14 cellular contexts compared by ENCODE assay signal in genomic region chr1:85225624-85226380, GRCh38. TPM values are rescaled to one million over a fixed set of nuclear protein-coding genes. Genes with fewer than 3 reads are reported as not detected.
A peak's percentile ranks its signal among the peaks of the same experiment; 100 is the strongest.
DNase-seq lines count a peak whose midpoint lies in the region; ATAC-seq, FAIRE-seq and TF ChIP-seq lines count a peak whose summit lies in the region.
"Had no signal": no experiment of that assay in that cellular context is flagged by ENCODE, and none has a peak within 500 bp of the region (broad histone marks: within the 10 kb centered on the region; RNA-seq: fewer than 3 reads in every experiment).

No MANE protein-coding gene starts in this region.

- no peaks in the 10 kb centered on the region for H3K9me3 Mint-ChIP-seq in GM23338
- H3K9me3 Mint-ChIP-seq: activated naive CD4-positive, alpha-beta T cell treated with anti-CD3 and anti-CD28 coated beads, Interleukin-2, amount 50 U/mL, for 24 hours; CD8-positive, alpha-beta T cell; dendritic cell treated with granulocyte-macrophage colony-stimulating factor and Interleukin-4, amounts not matched to agents 40 ng/mL and 50 ng/mL, for 4 days had no signal

- peaks cover 32% of the 10 kb centered on the region for H3K4me1 Mint-ChIP-seq in GM23338

- H3K27me3 ChIP-seq in GM23338 (ENCODE audit: insufficient read depth), result no peaks in the 10 kb centered on the region
- H3K27me3 ChIP-seq in RWPE2 (ENCODE audit: insufficient read depth, poor library complexity, severe bottlenecking), result no peaks in the 10 kb centered on the region
- H3K27me3 ChIP-seq in iPS-18a (ENCODE audit: control insufficient read depth, insufficient read depth, low read length), result no peaks in the 10 kb centered on the region
- H3K27me3 ChIP-seq in small intestine (ENCODE audit: control insufficient read depth in 2 of 2, insufficient read depth in 2 of 2, low read length in 2 of 2), result no peaks in the 10 kb centered on the region
- no peaks in the 10 kb centered on the region for H3K27me3 ChIP-seq in aorta (ENCODE audit: control insufficient read depth in 1 of 2, insufficient read depth in 2 of 2, low read length in 1 of 2)

- H3K4me3 Mint-ChIP-seq in GM23338, result peak overlapping the region; percentile 24; the same call in 2 of the 3 replicates
- H3K4me3 Mint-ChIP-seq: activated CD8-positive, alpha-beta T cell treated with anti-CD3 and anti-CD28 coated beads, Interleukin-2, amount 10 ng/mL, durations not matched to agents 7 days and 5 days; activated naive CD4-positive, alpha-beta T cell treated with anti-CD3 and anti-CD28 coated beads, Interleukin-2, amount 50 U/mL, for 24 hours; CD8-positive, alpha-beta T cell; dendritic cell treated with granulocyte-macrophage colony-stimulating factor and Interleukin-4, amounts not matched to agents 40 ng/mL and 50 ng/mL, for 4 days had no signal

- H3K27me3 Mint-ChIP-seq in GM23338 (ENCODE audit: insufficient read depth, low read depth, poor library complexity), result peaks cover 4% of the 10 kb centered on the region
- H3K27me3 Mint-ChIP-seq: activated naive CD4-positive, alpha-beta T cell treated with anti-CD3 and anti-CD28 coated beads, Interleukin-2, amount 50 U/mL, for 24 hours; dendritic cell treated with granulocyte-macrophage colony-stimulating factor and Interleukin-4, amounts not matched to agents 40 ng/mL and 50 ng/mL, for 4 days had no signal

- H3K4me3 ChIP-seq in GM23338 (no peak overlapping the region), RWPE2 (ENCODE audit: severe bottlenecking) (no peak overlapping the region), iPS-18a (ENCODE audit: low read length) (peak overlapping the region; percentile 51), small intestine (ENCODE audit: low read depth in 1 of 2, low read length in 2 of 2) (no peak overlapping the region), aorta (ENCODE audit: low read length in 2 of 2) (no peak overlapping the region)
- H3K4me3 ChIP-seq: skin epidermis had no signal

- H3K36me3 ChIP-seq in GM23338 (ENCODE audit: insufficient read depth) (no peaks in the 10 kb centered on the region), RWPE2 (ENCODE audit: low read depth) (no peaks in the 10 kb centered on the region), iPS-18a (ENCODE audit: control insufficient read depth, low read depth, low read length) (no peaks in the 10 kb centered on the region), small intestine (ENCODE audit: control insufficient read depth in 2 of 2, insufficient read depth in 2 of 2, low read length in 2 of 2) (no peaks in the 10 kb centered on the region), aorta (ENCODE audit: control insufficient read depth in 1 of 2, insufficient read depth in 2 of 2, low read length in 1 of 2) (no peaks in the 10 kb centered on the region)

- ATAC-seq in GM23338 (peak; percentile 58), RWPE2 (ENCODE audit: low read depth) (no peak), aorta (ENCODE audit: low FRiP score) (no peak)
- ATAC-seq: activated CD8-positive, alpha-beta T cell treated with anti-CD3 and anti-CD28 coated beads, Interleukin-2, amount 10 ng/mL, durations not matched to agents 7 days and 5 days; CD8-positive, alpha-beta T cell had no signal

- peak; percentile 22 for DNase-seq in GM23338 (ENCODE audit: low spot score)
- DNase-seq in RWPE2 (ENCODE audit: low spot score), result no peak
- peak; percentile 32 for DNase-seq in small intestine
- no peak for DNase-seq in cerebellar cortex (ENCODE audit: low spot score)
- no peak for DNase-seq in aorta
- DNase-seq in activated CD4-positive, alpha-beta T cell treated with anti-CD3 and anti-CD28 coated beads, Interleukin-2, amount 50 U/mL, for 48 hours, result no peak
- DNase-seq in GM19238 (ENCODE audit: insufficient read length, low spot score), result no peak
- DNase-seq: activated CD8-positive, alpha-beta T cell treated with anti-CD3 and anti-CD28 coated beads, Interleukin-2, amount 10 ng/mL, durations not matched to agents 7 days and 5 days; CD8-positive, alpha-beta T cell; MV-4-11 had no signal

- FAIRE-seq in small intestine (lab: Jason Lieb, UNC), result no peak

- H3K36me3 Mint-ChIP-seq in GM23338 (ENCODE audit: low read depth), result no peaks in the 10 kb centered on the region
- H3K36me3 Mint-ChIP-seq: activated naive CD4-positive, alpha-beta T cell treated with anti-CD3 and anti-CD28 coated beads, Interleukin-2, amount 50 U/mL, for 24 hours; CD8-positive, alpha-beta T cell had no signal

- H3K4me1 ChIP-seq in GM23338 (ENCODE audit: insufficient read depth), result peaks cover 26% of the 10 kb centered on the region
- peaks cover 7% of the 10 kb centered on the region for H3K4me1 ChIP-seq in RWPE2 (ENCODE audit: insufficient read depth, poor library complexity, severe bottlenecking)
- peaks cover 20% of the 10 kb centered on the region for H3K4me1 ChIP-seq in iPS-18a (ENCODE audit: control insufficient read depth, low read depth, low read length)
- peaks cover 0 to 2% of the 10 kb centered on the region in 2 donors for H3K4me1 ChIP-seq in small intestine (ENCODE audit: control insufficient read depth in 2 of 2, insufficient read depth in 1 of 2, low read depth in 1 of 2, low read length in 1 of 2)
- peaks cover 0 to 3% of the 10 kb centered on the region in 2 donors for H3K4me1 ChIP-seq in aorta (ENCODE audit: control insufficient read depth in 1 of 2, insufficient read depth in 2 of 2, low read length in 2 of 2)

- no peaks in the 10 kb centered on the region for H3K9me3 ChIP-seq in RWPE2 (ENCODE audit: severe bottlenecking)
- H3K9me3 ChIP-seq in iPS-18a (ENCODE audit: control insufficient read depth, low read depth, low read length), result no peaks in the 10 kb centered on the region
- H3K9me3 ChIP-seq in small intestine (ENCODE audit: control insufficient read depth, low read depth), result no peaks in the 10 kb centered on the region
- no peaks in the 10 kb centered on the region for H3K9me3 ChIP-seq in aorta (ENCODE audit: control insufficient read depth, low read length)

- no peaks in the 10 kb centered on the region for H3K9me2 ChIP-seq in GM23338 (ENCODE audit: insufficient read depth)

- H3K27ac Mint-ChIP-seq in GM23338, result peak overlapping the region; percentile 82
- H3K27ac Mint-ChIP-seq: activated CD8-positive, alpha-beta T cell treated with anti-CD3 and anti-CD28 coated beads, Interleukin-2, amount 10 ng/mL, durations not matched to agents 7 days and 5 days; activated naive CD4-positive, alpha-beta T cell treated with anti-CD3 and anti-CD28 coated beads, Interleukin-2, amount 50 U/mL, for 24 hours; CD8-positive, alpha-beta T cell; dendritic cell treated with granulocyte-macrophage colony-stimulating factor and Interleukin-4, amounts not matched to agents 40 ng/mL and 50 ng/mL, for 4 days had no signal

- H4K20me1 ChIP-seq in GM23338 (replicated peaks; ENCODE audit: insufficient read depth), result no peaks in the 10 kb centered on the region

- H3K79me2 ChIP-seq in GM23338 (replicated peaks; ENCODE audit: insufficient read depth), result no peaks in the 10 kb centered on the region

- peak overlapping the region; percentile 41 for H3K4me2 ChIP-seq in GM23338

- 23 to 54% (median 39%) methylated on average over 5 of the region's 5 CpGs for WGBS in small intestine, 3 donors
- 39 to 41% methylated on average over 5 of the region's 5 CpGs for WGBS in aorta, 2 donors

- no peaks in the 10 kb centered on the region for H3F3A ChIP-seq in GM23338 (replicated peaks; ENCODE audit: low read depth)

- no peak overlapping the region for H3K9ac ChIP-seq in iPS-18a (ENCODE audit: low read length)

- H3K27ac ChIP-seq in GM23338 (ENCODE audit: low read depth) (no peak overlapping the region; the same call in 1 of the 2 replicates), RWPE2 (ENCODE audit: poor library complexity, severe bottlenecking) (peak overlapping the region; percentile 8), iPS-18a (ENCODE audit: low read length) (peak overlapping the region; percentile 35), small intestine (ENCODE audit: low read depth in 1 of 2, low read length in 1 of 2) (peak overlapping the region in 1 of 2 donors; percentile 45), aorta (ENCODE audit: low read depth in 1 of 2, low read length in 2 of 2) (no peak overlapping the region)

- intact Hi-C loops in aorta (cut with DNase I), result no loop called here

- H2AFZ ChIP-seq in GM23338, result no peak overlapping the region

- TF ChIP-seq CTCF in GM23338 (conservative IDR thresholded peaks at IDR 0.05; ENCODE audit: low read depth in 2 of 2) (no peak), RWPE2 (IDR thresholded peaks at IDR 0.05; ENCODE audit: poor library complexity, severe bottlenecking) (no peak)

TF ChIP-seq in GM23338, 12 proteins besides CTCF, POLR2A, EP300 and RAD21:
- TF ChIP-seq ETS1 (IDR thresholded peaks at IDR 0.05) (no peak), ZNF114 (CRISPR knock-in tag; IDR thresholded peaks at IDR 0.05) (no peak), NANOG (IDR thresholded peaks at IDR 0.05; ENCODE audit: borderline replicate concordance) (no peak), EZH2phosphoT487 (IDR thresholded peaks at IDR 0.05; ENCODE audit: unreplicated experiment) (no peak), JUNB (IDR thresholded peaks at IDR 0.05; ENCODE audit: unreplicated experiment) (no peak), EZH2 (IDR thresholded peaks at IDR 0.05; ENCODE audit: low read depth, unreplicated experiment) (no peak), ZNF331 (CRISPR knock-in tag; IDR thresholded peaks at IDR 0.05; ENCODE audit: low read depth) (no peak)
TF ChIP-seq in GM23338: peak in this region for 0.

RNA-seq across cellular contexts. Expression of gene SYDE2, which starts 25.0 kb away (rescaled TPM):
- 20.1 and 20.6 TPM in 2 replicates for total RNA-seq in GM23338 (2014; rRNA removed; shearing (Covaris generic))
- polyA plus RNA-seq in GM23338 (2016; fragmentation: Nextera tagmentation; extraction: Ambion mirVana) (5.8 and 5.9 TPM in 2 replicates), small intestine (1 to 10 TPM; 1.4 to 2.2 (median 1.5) TPM), aorta (1 to 10 TPM; 1.3 to 1.4 TPM)
- 10 to 100 TPM; 10.1 to 16.7 TPM for total RNA-seq in aorta

RNA-seq across cellular contexts. Expression of gene C1orf52, which starts 33.7 kb away (rescaled TPM):
- total RNA-seq in GM23338 (2014; rRNA removed; shearing (Covaris generic)), result 35.6 and 39.7 TPM in 2 replicates
- polyA plus RNA-seq in GM23338 (2016; fragmentation: Nextera tagmentation; extraction: Ambion mirVana), result 102 and 107 TPM in 2 replicates
- 10 to 100 TPM; 15.9 to 19.5 (median 17.6) TPM for polyA plus RNA-seq in small intestine
- total RNA-seq in aorta, result 10 to 100 TPM; 25.8 to 28.3 TPM
- 10 to 100 TPM; 13.8 to 18.4 TPM for polyA plus RNA-seq in aorta

RNA-seq across cellular contexts. Expression of gene BCL10, which starts 50.6 kb away (rescaled TPM):
- total RNA-seq in GM23338 (2014; rRNA removed; shearing (Covaris generic)), result 23.1 and 27.8 TPM in 2 replicates
- polyA plus RNA-seq in GM23338 (2016; fragmentation: Nextera tagmentation; extraction: Ambion mirVana) (28.8 and 33.7 TPM in 2 replicates), small intestine (10 to 100 TPM; 16.3 to 18.4 (median 17.3) TPM), aorta (1 to 10 TPM; 7.0 to 9.1 TPM)
- 10 to 100 TPM; 19.9 to 29.6 TPM for total RNA-seq in aorta

Comparison
In these comparisons a context has a peak if more than half of its experiments do, and no peak if none do; other contexts are left out.
1. DNase-seq: peak in GM23338 (single experiment) and small intestine (single experiment); none in RWPE2 (single experiment), cerebellar cortex (single experiment), aorta (0 of 2), activated CD4-positive, alpha-beta T cell treated with anti-CD3 and anti-CD28 coated beads, Interleukin-2, amount 50 U/mL, for 48 hours (0 of 2) and GM19238 (single experiment).
2. H3K27ac ChIP-seq: peak in RWPE2 (single experiment) and iPS-18a (single experiment); none in GM23338 (single experiment) and aorta (0 of 2).